ENCODE assay signal across 18 cellular contexts in genomic region chr6:110690106-110690654, GRCh38.
"Had no signal": no experiment of that assay in that cellular context is flagged by ENCODE, and none has a peak within 500 bp of the region (broad histone marks: within the 10 kb centered on the region; RNA-seq: fewer than 3 reads in every experiment).

No MANE protein-coding gene starts in this region.

- H3K27me3 ChIP-seq: colonic mucosa, hepatocyte, neutrophil, right atrium auricular region, testis, tibial nerve had no signal

- FAIRE-seq: endothelial cell of umbilical vein had no signal

- DNase-seq: colonic mucosa; dermis blood vessel endothelial cell; foreskin melanocyte; head of caudate nucleus; left colon; left ventricle myocardium superior; mesenchymal stem cell; naive B cell; stimulated activated CD4-positive, alpha-beta T cell treated with anti-CD3 and anti-CD28 coated beads, Interleukin-2, amount 100 ng/mL, for 48 hours; stimulated activated naive CD8-positive, alpha-beta T cell treated with anti-CD3 and anti-CD28 coated beads, Interleukin-15, Interleukin-2, amounts not matched to agents 100 U/mL and 50 U/mL, for 24 hours; testis had no signal

- H3K36me3 ChIP-seq: colonic mucosa, right atrium auricular region, tibial nerve had no signal

- H3K9me3 ChIP-seq: colonic mucosa, neutrophil, right atrium auricular region, testis, tibial nerve had no signal

- H3K4me3 ChIP-seq: colonic mucosa, hepatocyte, lung, right atrium auricular region, smooth muscle cell, testis, tibial nerve had no signal

- H3K4me2 ChIP-seq: hepatocyte, smooth muscle cell had no signal

- ATAC-seq: left ventricle myocardium superior; stimulated activated naive CD8-positive, alpha-beta T cell treated with anti-CD3 and anti-CD28 coated beads, Interleukin-15, Interleukin-2, amounts not matched to agents 100 U/mL and 50 U/mL, for 24 hours had no signal

- H3K27ac ChIP-seq: colonic mucosa, hepatocyte, right atrium auricular region, testis, tibial nerve had no signal

- H3K4me1 ChIP-seq: colonic mucosa had no signal
